ENCODE assay signal across 21 cellular contexts in the genomic region with DNA sequence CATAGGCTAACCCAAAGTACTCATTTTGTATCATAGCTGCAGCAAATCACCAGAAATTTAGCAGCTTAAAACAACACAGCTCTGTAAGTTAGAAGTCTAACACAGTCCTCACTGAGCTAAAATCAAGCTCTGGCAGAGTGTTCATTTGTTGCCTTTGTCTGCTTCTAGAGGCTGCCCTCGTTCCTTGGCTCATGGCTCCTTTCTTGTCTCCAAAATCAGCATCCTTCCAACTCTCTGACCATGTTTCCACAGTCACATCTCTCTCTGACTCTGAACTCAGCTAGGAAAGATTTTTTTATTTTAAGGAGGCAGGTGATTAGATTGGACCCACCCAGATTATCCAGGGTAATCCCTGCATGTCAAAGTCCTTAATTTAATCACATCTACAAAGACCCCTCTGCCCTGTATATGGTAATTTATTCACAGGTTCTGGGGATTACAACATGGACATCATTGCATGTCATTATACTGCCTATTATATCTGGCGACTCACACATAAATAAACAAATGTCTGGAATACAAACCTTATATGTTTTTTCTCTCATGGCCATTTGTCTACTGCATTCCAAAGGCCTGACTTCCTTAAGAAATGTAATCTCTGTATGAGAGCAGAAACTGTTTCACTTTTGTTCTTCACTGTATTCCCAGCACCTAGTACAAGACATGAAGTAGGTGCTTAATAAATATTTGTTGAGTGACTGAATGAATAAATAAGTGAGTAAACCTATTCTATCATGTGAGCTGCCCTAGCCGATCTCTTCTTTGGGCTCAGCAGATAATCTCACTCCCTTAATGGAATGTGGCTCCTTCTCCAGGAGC. TPM values are rescaled to one million over a fixed set of nuclear protein-coding genes. Genes with fewer than 3 reads are reported as not detected.
DNase-seq lines count a peak whose midpoint lies in the region; ATAC-seq, FAIRE-seq and TF ChIP-seq lines count a peak whose summit lies in the region.
"Had no signal": no experiment of that assay in that cellular context is flagged by ENCODE, and none has a peak within 500 bp of the region (broad histone marks: within the 10 kb centered on the region; RNA-seq: fewer than 3 reads in every experiment).

No MANE protein-coding gene starts in this region.

- no peaks in the 10 kb centered on the region for H3K9me3 ChIP-seq in AG04450 (ENCODE audit: control insufficient read depth, insufficient read depth, low read length)
- H3K9me3 ChIP-seq in keratinocyte (ENCODE audit: control insufficient read depth, low read depth, low read length) = no peaks in the 10 kb centered on the region
- H3K9me3 ChIP-seq in MM.1S (replicated peaks; ENCODE audit: insufficient read depth, low read length) = no peaks in the 10 kb centered on the region
- H3K9me3 ChIP-seq: heart left ventricle, left ventricle myocardium inferior, neutrophil, transverse colon had no signal

- H3K27me3 ChIP-seq in AG04450 (ENCODE audit: control insufficient read depth, insufficient read depth, low read length) (no peaks in the 10 kb centered on the region), brain microvascular endothelial cell (replicated peaks) (no peaks in the 10 kb centered on the region), keratinocyte (ENCODE audit: control insufficient read depth, extremely low read depth, insufficient read depth, low read length) (no peaks in the 10 kb centered on the region), MM.1S (replicated peaks; ENCODE audit: insufficient read depth, low read length) (no peaks in the 10 kb centered on the region)
- H3K27me3 ChIP-seq: heart left ventricle, transverse colon had no signal

- ATAC-seq in HG03025 (IDR thresholded peaks at IDR 0.05; ENCODE audit: low FRiP score, unreplicated experiment) = no peak
- ATAC-seq: heart left ventricle, WTC11 had no signal

- peak overlapping the region; percentile 92 for H3K27ac ChIP-seq in AG04450 (ENCODE audit: low read depth, low read length)
- H3K27ac ChIP-seq in brain microvascular endothelial cell = peak overlapping the region; percentile 79
- H3K27ac ChIP-seq in keratinocyte (ENCODE audit: control insufficient read depth, insufficient read depth, low read length) = peak overlapping the region; percentile 43
- H3K27ac ChIP-seq in MM.1S (ENCODE audit: low read length) = no peak overlapping the region
- H3K27ac ChIP-seq: left ventricle myocardium inferior, neutrophil, transverse colon had no signal

- H3F3A ChIP-seq in MM.1S (ENCODE audit: insufficient read depth, low read length) = no peaks in the 10 kb centered on the region

- H3K36me3 ChIP-seq in brain microvascular endothelial cell (replicated peaks) (no peaks in the 10 kb centered on the region), keratinocyte (ENCODE audit: control insufficient read depth in 2 of 2, extremely low read depth in 1 of 2, insufficient read depth in 2 of 2, low read length in 2 of 2) (no peaks in the 10 kb centered on the region), MM.1S (replicated peaks; ENCODE audit: insufficient read depth, low read length) (no peaks in the 10 kb centered on the region)
- H3K36me3 ChIP-seq: heart left ventricle, left ventricle myocardium inferior, neutrophil, transverse colon had no signal

- no peaks in the 10 kb centered on the region for H3K9me2 ChIP-seq in MM.1S (replicated peaks; ENCODE audit: insufficient read depth, low read length)

- H3K79me2 ChIP-seq in keratinocyte (ENCODE audit: control insufficient read depth, insufficient read depth, low read length) (no peaks in the 10 kb centered on the region), MM.1S (ENCODE audit: low read length) (no peaks in the 10 kb centered on the region)

- H2AFZ ChIP-seq in keratinocyte (ENCODE audit: control insufficient read depth, low read length) (peak overlapping the region; percentile 49), MM.1S (ENCODE audit: low read length) (no peak overlapping the region)

- H3K4me2 ChIP-seq in keratinocyte (ENCODE audit: control insufficient read depth, extremely low read depth, insufficient read depth, low read depth, low read length) (peak overlapping the region; percentile 58), MM.1S (ENCODE audit: low read depth, low read length) (no peak overlapping the region)

- POLR2A ChIA-PET in AG04450 (lab: Yijun Ruan, JAX) = interaction anchor here (0.6 to 1.3 kb wide), 4 partner anchors 15 to 557 kb away, joined by 3 to 6 read pairs (median 3); a partner anchor contains a TSS

- H3K9ac ChIP-seq in keratinocyte (ENCODE audit: control insufficient read depth, extremely low read depth, insufficient read depth, low read length) (peak overlapping the region; percentile 28), MM.1S (ENCODE audit: low read length) (no peak overlapping the region)

- H3K4me3 ChIP-seq in AG04450 (ENCODE audit: low read depth, low read length) = peak overlapping the region; percentile 42
- no peak overlapping the region for H3K4me3 ChIP-seq in brain microvascular endothelial cell (ENCODE audit: low read depth, low read length)
- no peak overlapping the region for H3K4me3 ChIP-seq in keratinocyte (ENCODE audit: control insufficient read depth in 2 of 3, extremely low read depth in 1 of 3, insufficient read depth in 2 of 3, low read depth in 1 of 3, low read length in 3 of 3)
- H3K4me3 ChIP-seq in MM.1S (ENCODE audit: low read length) = no peak overlapping the region
- H3K4me3 ChIP-seq: heart left ventricle, left ventricle myocardium inferior, transverse colon had no signal

- no peaks in the 10 kb centered on the region for H3K9me1 ChIP-seq in keratinocyte (ENCODE audit: control insufficient read depth, extremely low read depth, insufficient read depth, low read length)

- in situ Hi-C loops in brain microvascular endothelial cell (cut with HindIII; ENCODE audit: low pct_ligation_motif_present, low sequenced_read_pairs) = no loop called here

- no peaks in the 10 kb centered on the region for H4K20me1 ChIP-seq in keratinocyte (ENCODE audit: control insufficient read depth, extremely low read depth, insufficient read depth, low read length)
- no peaks in the 10 kb centered on the region for H4K20me1 ChIP-seq in MM.1S (ENCODE audit: insufficient read depth, low read length)

- H3K4me1 ChIP-seq in keratinocyte (ENCODE audit: control insufficient read depth, extremely low read depth, insufficient read depth, low read length) = peaks cover 38% of the 10 kb centered on the region
- no peaks in the 10 kb centered on the region for H3K4me1 ChIP-seq in MM.1S (ENCODE audit: low read length)
- H3K4me1 ChIP-seq: left ventricle myocardium inferior had no signal

- FAIRE-seq in keratinocyte (lab: Jason Lieb, UNC) = no peak
- FAIRE-seq: A204.1, GM12891 had no signal

- DNase-seq in AG04450 (ENCODE audit: low read depth, low spot score) (peak; percentile 58), M059J (ENCODE audit: low read depth) (peak; percentile 79), brain microvascular endothelial cell (no peak), keratinocyte (ENCODE audit: low read depth, low spot score) (no peak), cortex of kidney (lab: John Stamatoyannopoulos, UW) (no peak), MM.1S (no peak), NCI-H526 treated with DMSO at 0.1 percent for 48 hours (lab: John Stamatoyannopoulos, UW) (no peak)
- DNase-seq: activated CD8-positive, alpha-beta memory T cell treated with anti-CD3 and anti-CD28 coated beads, Interleukin-2, amount 50 U/mL, for 48 hours; DMS79; effector CD4-positive, alpha-beta T cell; heart left ventricle; left ventricle myocardium inferior; NCI-H1048; NCI-H510A treated with DMSO at 0.1 percent for 48 hours; stimulated activated CD4-positive, alpha-beta T cell treated with anti-CD3 and anti-CD28 coated beads, Interleukin-12 subunit alpha, Interleukin-12 subunit beta, amount 100 ng/mL, for 4 hours; transverse colon had no signal

- no peak for TF ChIP-seq CTCF in AG04450 (IDR thresholded peaks at IDR 0.05; ENCODE audit: low read depth, low read length)
- TF ChIP-seq CTCF in brain microvascular endothelial cell (IDR thresholded peaks at IDR 0.05; ENCODE audit: low read depth, low read length, missing control alignments) = no peak
- TF ChIP-seq CTCF in keratinocyte (optimal IDR thresholded peaks at IDR 0.05 in 1 of 3, IDR thresholded peaks at IDR 0.05 in 1 of 3, conservative IDR thresholded peaks at IDR 0.05 in 1 of 3; ENCODE audit: extremely low read depth in 1 of 3, insufficient read depth in 2 of 3, low read length in 3 of 3) = no peak
- TF ChIP-seq CTCF in MM.1S (IDR thresholded peaks at IDR 0.05; ENCODE audit: low read length) = no peak

- CTCF ChIA-PET in AG04450 (lab: Charles Lee) = interaction anchor here (0.7 to 1.2 kb wide), 4 partner anchors 11 to 981 kb away, joined by 3 to 4 read pairs (median 4); no protein-coding TSS in a partner anchor

- dilution Hi-C loops in keratinocyte (cut with MboI; ENCODE audit: extremely low pct_ligation_motif_present, low sequenced_read_pairs) = no loop called here

RNA-seq across cellular contexts. Expression of a gene that starts 15.1 kb away (rescaled TPM):
- polyA plus RNA-seq in AG04450 (2011; rRNA removed) (133 and 134 TPM in 2 replicates), keratinocyte (13.4 to 26.6 TPM (median 22.7 TPM) in 3 replicates)
- polyA minus RNA-seq in AG04450 (2011; rRNA and poly(A)+ RNA removed) = 462 and 501 TPM in 2 replicates
- 31.4 and 43.0 TPM in 2 replicates for total RNA-seq in M059J (2014; rRNA removed; shearing (Covaris generic))
- polyA plus RNA-seq in keratinocyte (2011; ENCODE audit: low read depth) = 97.8 TPM
- 5.4 and 11.3 TPM in 2 replicates for polyA plus RNA-seq in keratinocyte (2011; cell fraction: cytosol; rRNA removed)
- polyA plus RNA-seq in keratinocyte (2011; cell fraction: nucleus; rRNA removed) = 18.3 and 24.3 TPM in 2 replicates
- polyA plus RNA-seq in keratinocyte (2012; ENCODE audit: low replicate concordance) = 24.4 and 36.1 TPM in 2 replicates
- 56.5 to 74.6 TPM (median 62.3 TPM) in 3 replicates for polyA minus RNA-seq in keratinocyte
- polyA minus RNA-seq in keratinocyte (2011; cell fraction: cytosol; rRNA and poly(A)+ RNA removed) = 19.2 TPM
- 23.7 and 44.8 TPM in 2 replicates for polyA minus RNA-seq in keratinocyte (2011; cell fraction: nucleus; rRNA and poly(A)+ RNA removed)

Comparison
In these comparisons a context has a peak if more than half of its experiments do, and no peak if none do; other contexts are left out.
1. DNase-seq: peak in AG04450 (single experiment) and M059J (single experiment); none in brain microvascular endothelial cell (single experiment), keratinocyte (single experiment), cortex of kidney (single experiment), MM.1S (single experiment) and NCI-H526 treated with DMSO at 0.1 percent for 48 hours (single experiment).